In genomic region chr6:108589244-108589730, GRCh38 we compare ENCODE assay signal across 8 cellular contexts. TPM values are rescaled to one million over a fixed set of nuclear protein-coding genes. Genes with fewer than 3 reads are reported as not detected.
A peak's percentile ranks its signal among the peaks of the same experiment; 100 is the strongest.
DNase-seq lines count a peak whose midpoint lies in the region; ATAC-seq and TF ChIP-seq lines count a peak whose summit lies in the region.

No MANE protein-coding gene starts in this region.

- H3K4me3 ChIP-seq in ACC112 (ENCODE audit: low read depth, low read length): peak overlapping the region; percentile 48
- H3K4me3 ChIP-seq in HEK293 (ENCODE audit: low read depth, low read length): no peak overlapping the region
- H3K4me3 ChIP-seq in SK-N-SH (ENCODE audit: low read depth in 2 of 2, low read length in 1 of 2): no peak overlapping the region
- no peak overlapping the region for H3K4me3 ChIP-seq in fibroblast of pulmonary artery (replicated peaks; ENCODE audit: low read depth, low read length)

- ATAC-seq in naive B cell (ENCODE audit: low read depth in 2 of 2) (peak; percentile 38 to 39), GM21367 (IDR thresholded peaks at IDR 0.05; ENCODE audit: unreplicated experiment) (no peak), GM18519 (IDR thresholded peaks at IDR 0.05; ENCODE audit: low FRiP score, unreplicated experiment) (no peak)

- peaks cover 26% of the 10 kb centered on the region for H3F3A ChIP-seq in SK-N-SH (replicated peaks; ENCODE audit: insufficient read depth)

- H3K9me3 ChIP-seq in HEK293 (ENCODE audit: control insufficient read depth, insufficient read depth, low read depth, low read length) (no peaks in the 10 kb centered on the region), SK-N-SH (no peaks in the 10 kb centered on the region)

- 53% methylated on average over 6 of the region's 6 CpGs for WGBS in SK-N-SH (ENCODE audit: low lambda C conversion rate)

- H3K4me1 ChIP-seq in ACC112 (ENCODE audit: control insufficient read depth, insufficient read depth, low read length, unreplicated experiment) (peaks cover 81% of the 10 kb centered on the region), HEK293 (ENCODE audit: control insufficient read depth, insufficient read depth, low read length) (peaks cover 53% of the 10 kb centered on the region), SK-N-SH (ENCODE audit: control insufficient read depth in 1 of 2, insufficient read depth in 2 of 2, low read depth in 1 of 2, low read length in 1 of 2) (peaks cover 41 to 45% of the 10 kb centered on the region in 2 experiments)

- no peaks in the 10 kb centered on the region for H3K27me3 ChIP-seq in ACC112 (ENCODE audit: insufficient read depth, low read length)
- H3K27me3 ChIP-seq in SK-N-SH (ENCODE audit: insufficient read depth): no peaks in the 10 kb centered on the region

- H3K9me3 Mint-ChIP-seq in naive B cell: no peaks in the 10 kb centered on the region

- no peaks in the 10 kb centered on the region for H3K27me3 Mint-ChIP-seq in naive B cell

- H3K36me3 Mint-ChIP-seq in naive B cell: no peaks in the 10 kb centered on the region

- no peaks in the 10 kb centered on the region for H3K9me2 ChIP-seq in SK-N-SH

- TF ChIP-seq RAD21 in SK-N-SH (IDR thresholded peaks at IDR 0.05; ENCODE audit: low read length): no peak

- H3K27ac ChIP-seq in ACC112 (ENCODE audit: low read depth, low read length): peak overlapping the region; percentile 89
- H3K27ac ChIP-seq in HEK293 (ENCODE audit: extremely low read depth, low read depth, low read length): no peak overlapping the region
- peak overlapping the region; percentile 62 to 77 for H3K27ac ChIP-seq in SK-N-SH (ENCODE audit: low read depth in 2 of 2, low read length in 1 of 2)

- CTCF ChIA-PET in HEK293 (lab: Yijun Ruan, JAX): interaction anchor here (1.3 to 1.5 kb wide), 2 partner anchors 14 to 59 kb away, joined by 5 read pairs; no protein-coding TSS in a partner anchor
- CTCF ChIA-PET in SK-N-SH (lab: Yijun Ruan, JAX): no interaction called here

- TF ChIP-seq CTCF in HEK293 (tag by site-specific recombination; IDR thresholded peaks at IDR 0.05) (no peak), SK-N-SH (IDR thresholded peaks at IDR 0.05) (no peak), fibroblast of pulmonary artery (IDR thresholded peaks at IDR 0.05; ENCODE audit: low read length, missing control alignments) (no peak)

- peak overlapping the region in 4 of 6 donors; percentile 18 to 81 (median 66) for H3K27ac Mint-ChIP-seq in naive B cell

- peak overlapping the region; percentile 25; the same call in 1 of the 2 replicates for H3K9ac ChIP-seq in SK-N-SH

- H2AFZ ChIP-seq in ACC112 (ENCODE audit: low read length, unreplicated experiment) (no peak overlapping the region), SK-N-SH (ENCODE audit: low read depth) (no peak overlapping the region)

- H3K4me2 ChIP-seq in SK-N-SH: peak overlapping the region; percentile 50

- peak overlapping the region in 7 of 8 donors; percentile 11 to 85 (median 53) for H3K4me3 Mint-ChIP-seq in naive B cell

- peaks cover 13% of the 10 kb centered on the region for H4K20me1 ChIP-seq in SK-N-SH (ENCODE audit: insufficient read depth)

- POLR2A ChIA-PET in HEK293 (lab: Yijun Ruan, JAX): interaction anchor here (0.6 kb wide), 1 partner anchor 418 kb away, joined by 7 read pairs; no protein-coding TSS in a partner anchor
- POLR2A ChIA-PET in SK-N-SH (lab: Yijun Ruan, JAX): no interaction called here

- H3K36me3 ChIP-seq in ACC112 (ENCODE audit: insufficient read depth, low read length) (no peaks in the 10 kb centered on the region), HEK293 (ENCODE audit: control insufficient read depth in 2 of 2, insufficient read depth in 1 of 2, low read length in 2 of 2) (peaks cover 0 to 4% of the 10 kb centered on the region in 2 experiments; a peak in 1 of 3 replicates), SK-N-SH (replicated peaks in 1 of 2; ENCODE audit: control insufficient read depth in 1 of 2, insufficient read depth in 2 of 2, low read length in 1 of 2) (peaks cover 0 to 2% of the 10 kb centered on the region in 2 experiments)

- DNase-seq in SK-N-SH: peak; percentile 36
- DNase-seq in fibroblast of pulmonary artery (ENCODE audit: low read depth): peak; percentile 92
- peak; percentile 12 for DNase-seq in naive B cell
- no peak for DNase-seq in NOMO-1 (lab: John Stamatoyannopoulos, UW; ENCODE audit: unreplicated experiment in 2 of 2)

- TF ChIP-seq EP300 in SK-N-SH (IDR thresholded peaks at IDR 0.05; ENCODE audit: borderline replicate concordance in 1 of 2, low read depth in 1 of 2, low read length in 1 of 2): no peak

- peaks cover 58 to 75% (median 72%) of the 10 kb centered on the region in 3 donors for H3K4me1 Mint-ChIP-seq in naive B cell

- peaks cover 90% of the 10 kb centered on the region for H3K79me2 ChIP-seq in ACC112 (ENCODE audit: control insufficient read depth, insufficient read depth, low read length, unreplicated experiment)
- H3K79me2 ChIP-seq in SK-N-SH (ENCODE audit: insufficient read depth): peaks cover 91% of the 10 kb centered on the region

TF ChIP-seq in HEK293, 187 proteins besides CTCF, POLR2A, EP300 and RAD21 (continues in another document):
- TF ChIP-seq ZNF10 (tag by site-specific recombination; IDR thresholded peaks at IDR 0.05) (no peak), ZNF423 (tag by site-specific recombination; IDR thresholded peaks at IDR 0.05) (no peak), ZNF626 (tag by site-specific recombination; IDR thresholded peaks at IDR 0.05) (no peak), SALL2 (tag by site-specific recombination; IDR thresholded peaks at IDR 0.05; ENCODE audit: borderline replicate concordance) (no peak), GLI4 (tag by site-specific recombination; IDR thresholded peaks at IDR 0.05) (no peak)

TF ChIP-seq in SK-N-SH, 30 proteins besides CTCF, POLR2A, EP300 and RAD21:
- TF ChIP-seq GATA2 (CRISPR knock-in tag; IDR thresholded peaks at IDR 0.05) (no peak), NRF1 (IDR thresholded peaks at IDR 0.05; ENCODE audit: low read depth, low read length) (no peak), RFX5 (IDR thresholded peaks at IDR 0.05; ENCODE audit: low read length) (no peak), ELF1 (IDR thresholded peaks at IDR 0.05) (peak; percentile 46; the same call in 1 of the 2 replicates), SIN3A (IDR thresholded peaks at IDR 0.05; ENCODE audit: borderline replicate concordance, low read depth, low read length) (no peak), RXRA (IDR thresholded peaks at IDR 0.05; ENCODE audit: borderline replicate concordance, low read depth) (no peak)

RNA-seq across cellular contexts. Expression of gene FOXO3, which starts 28.6 kb away (rescaled TPM):
- polyA plus RNA-seq in SK-N-SH (2012; rRNA removed) (8.1 and 8.5 TPM in 2 replicates), naive B cell (ENCODE audit: low read depth in 6 of 6) (10 to 100 TPM in 5 of 6 donors, 1 to 10 TPM in 1; 9.9 to 25.6 (median 13.6) TPM)
- 7.5 and 8.1 TPM in 2 replicates for polyA plus RNA-seq in SK-N-SH (2012; cell fraction: cytosol; rRNA removed)
- polyA plus RNA-seq in SK-N-SH (2012; cell fraction: nucleus; rRNA removed): 5.9 and 8.0 TPM in 2 replicates

Comparison
In these comparisons a context has a peak if more than half of its experiments do, and no peak if none do; other contexts are left out.
1. DNase-seq: peak in SK-N-SH (single experiment), fibroblast of pulmonary artery (single experiment) and naive B cell (single experiment); none in NOMO-1 (0 of 2).
2. ATAC-seq: peak in naive B cell (2 of 2); none in GM21367 (single experiment) and GM18519 (single experiment).